In genomic region chr9:70049672-70050271, GRCh38 we compare ENCODE assay signal across 11 cellular contexts. TPM values are rescaled to one million over a fixed set of nuclear protein-coding genes. Genes with fewer than 3 reads are reported as not detected.
A peak's percentile ranks its signal among the peaks of the same experiment; 100 is the strongest.
DNase-seq lines count a peak whose midpoint lies in the region; ATAC-seq, FAIRE-seq and TF ChIP-seq lines count a peak whose summit lies in the region.
"Had no signal": no experiment of that assay in that cellular context is flagged by ENCODE, and none has a peak within 500 bp of the region (broad histone marks: within the 10 kb centered on the region; RNA-seq: fewer than 3 reads in every experiment).

No MANE protein-coding gene starts in this region.

- no peak overlapping the region for H3K4me3 Mint-ChIP-seq in type B pancreatic cell
- H3K4me3 Mint-ChIP-seq in neural progenitor cell: no peak overlapping the region
- H3K4me3 Mint-ChIP-seq: CD8-positive, alpha-beta memory T cell had no signal

- TF ChIP-seq CTCF in LNCaP clone FGC (IDR thresholded peaks at IDR 0.05; ENCODE audit: control insufficient read depth, extremely low read depth, insufficient read depth) (no peak), lower leg skin (IDR thresholded peaks at IDR 0.05) (no peak), type B pancreatic cell (conservative IDR thresholded peaks at IDR 0.05) (no peak), neural progenitor cell (IDR thresholded peaks at IDR 0.05) (no peak)

- no peaks in the 10 kb centered on the region for H3K9me3 ChIP-seq in neural progenitor cell (ENCODE audit: low read depth)

- H3K27ac Mint-ChIP-seq in type B pancreatic cell (no peak overlapping the region), neural progenitor cell (no peak overlapping the region)
- H3K27ac Mint-ChIP-seq: CD8-positive, alpha-beta memory T cell had no signal

- FAIRE-seq in endometrium (lab: Jason Lieb, UNC): peak; percentile 4

- H3K79me2 ChIP-seq in neural progenitor cell (ENCODE audit: low read depth): no peaks in the 10 kb centered on the region
- H3K79me2 ChIP-seq: parathyroid adenoma had no signal

- no peak for TF ChIP-seq POLR2A in lower leg skin (IDR thresholded peaks at IDR 0.05)

- DNase-seq in LNCaP clone FGC (ENCODE audit: low read depth) (peak; percentile 47), lower leg skin (ENCODE audit: low spot score in 2 of 2) (peak; percentile 89 to 96), stromal cell of bone marrow (ENCODE audit: low read depth) (peak; percentile 80), type B pancreatic cell (ENCODE audit: extremely low spot score, unreplicated experiment) (no peak), neural progenitor cell (ENCODE audit: low spot score) (no peak), NK-92 (lab: John Stamatoyannopoulos, UW; ENCODE audit: unreplicated experiment) (no peak)
- DNase-seq: CD8-positive, alpha-beta memory T cell; central memory CD4-positive, alpha-beta T cell had no signal

- intact Hi-C loops in lower leg skin (cut with DNase I; ENCODE audit: low total_unique reads): loop anchor here (10.0 kb wide), 1 partner anchor 385 kb away; no protein-coding TSS in a partner anchor

- no peaks in the 10 kb centered on the region for H3K27me3 ChIP-seq in neural progenitor cell

- no peak overlapping the region for H3K27ac ChIP-seq in neural progenitor cell
- H3K27ac ChIP-seq: parathyroid adenoma had no signal

- peaks cover under 1% of the 10 kb centered on the region for H3K4me1 Mint-ChIP-seq in type B pancreatic cell (ENCODE audit: unreplicated experiment)
- peaks cover 9% of the 10 kb centered on the region for H3K4me1 Mint-ChIP-seq in neural progenitor cell

- peaks cover 20% of the 10 kb centered on the region for H3K4me1 ChIP-seq in neural progenitor cell
- H3K4me1 ChIP-seq: parathyroid adenoma had no signal

- no peaks in the 10 kb centered on the region for H4K20me1 ChIP-seq in neural progenitor cell (ENCODE audit: low read depth)

- H2AFZ ChIP-seq in neural progenitor cell (replicated peaks): no peak overlapping the region
- H2AFZ ChIP-seq: parathyroid adenoma had no signal

- H3F3A ChIP-seq in neural progenitor cell (ENCODE audit: low read depth): no peaks in the 10 kb centered on the region

- peaks cover 4% of the 10 kb centered on the region for H3K9me3 Mint-ChIP-seq in type B pancreatic cell
- no peaks in the 10 kb centered on the region for H3K9me3 Mint-ChIP-seq in neural progenitor cell

- peaks cover 27% of the 10 kb centered on the region for H3K27me3 Mint-ChIP-seq in type B pancreatic cell
- H3K27me3 Mint-ChIP-seq in neural progenitor cell (ENCODE audit: insufficient read depth, low read depth): peaks cover 3% of the 10 kb centered on the region

- no peak for ATAC-seq in HG03025 (IDR thresholded peaks at IDR 0.05; ENCODE audit: low FRiP score, unreplicated experiment)

- no peak overlapping the region for H3K9ac ChIP-seq in neural progenitor cell
- H3K9ac ChIP-seq: parathyroid adenoma had no signal

- H3K36me3 ChIP-seq in neural progenitor cell: no peaks in the 10 kb centered on the region

- no peaks in the 10 kb centered on the region for H3K36me3 Mint-ChIP-seq in type B pancreatic cell
- no peaks in the 10 kb centered on the region for H3K36me3 Mint-ChIP-seq in neural progenitor cell
- H3K36me3 Mint-ChIP-seq: CD8-positive, alpha-beta memory T cell had no signal

- H3K4me3 ChIP-seq in LNCaP clone FGC (ENCODE audit: low read depth, low read length) (no peak overlapping the region), lower leg skin (ENCODE audit: low read depth, poor library complexity, severe bottlenecking) (no peak overlapping the region), neural progenitor cell (no peak overlapping the region)

- 41 to 51% methylated on average over 6 of the region's 6 CpGs for WGBS in lower leg skin, 2 donors

- no peak overlapping the region for H3K4me2 ChIP-seq in neural progenitor cell

RNA-seq across cellular contexts. Expression of gene MAMDC2, which starts 6.1 kb away (rescaled TPM):
- total RNA-seq in lower leg skin: 10 to 100 TPM in 2 of 4 donors, 1 to 10 TPM in 2; 5.7 to 14.1 (median 9.9) TPM
- 2.2 and 4.0 TPM in 2 replicates for total RNA-seq in type B pancreatic cell (ENCODE audit: low replicate concordance)
- total RNA-seq in neural progenitor cell (ENCODE audit: low replicate concordance): 20.9 and 28.7 TPM in 2 replicates
- total RNA-seq: CD8-positive, alpha-beta memory T cell had no signal

Comparison
In these comparisons a context has a peak if more than half of its experiments do, and no peak if none do; other contexts are left out.
1. DNase-seq: peak in LNCaP clone FGC (single experiment), lower leg skin (2 of 2) and stromal cell of bone marrow (single experiment); none in type B pancreatic cell (single experiment), neural progenitor cell (single experiment) and NK-92 (single experiment).